Comparison of ENCODE assay signal across 2 cellular contexts in the genomic region with DNA sequence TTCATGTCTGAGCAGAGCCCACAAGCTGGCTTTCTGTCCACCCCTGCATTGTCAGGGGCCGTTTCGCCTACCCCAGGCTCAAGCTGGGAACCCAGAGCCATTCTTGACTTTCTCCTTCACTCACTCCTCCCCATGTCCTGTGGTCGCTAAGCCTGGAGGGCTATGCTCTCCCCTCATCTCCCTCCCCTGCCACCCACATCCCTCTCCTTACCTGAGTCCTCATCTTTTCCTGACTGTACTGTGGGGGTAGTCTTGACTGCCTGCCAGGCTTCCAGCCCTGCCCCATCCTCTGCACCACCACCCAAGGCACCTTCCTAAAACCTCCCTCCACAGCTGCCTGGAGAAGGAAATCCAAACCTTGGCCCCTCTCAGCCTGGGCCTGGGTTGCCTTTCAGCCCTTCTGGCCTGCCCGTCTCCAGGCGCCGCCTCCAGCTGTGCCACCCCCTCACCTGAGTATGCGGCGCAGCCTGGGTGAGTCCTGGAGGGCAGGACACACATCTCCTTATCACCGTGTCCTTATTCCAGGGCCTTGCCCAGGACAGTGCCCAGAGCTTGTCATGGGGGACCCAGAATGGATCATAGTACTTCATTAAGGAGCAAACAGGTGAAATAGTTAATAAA.
TF ChIP-seq lines count a peak whose summit lies in the region.

No MANE protein-coding gene starts in this region.

TF ChIP-seq in GM23338, 12 proteins besides CTCF, POLR2A, EP300 and RAD21:
- no peak for TF ChIP-seq ZNF331 (CRISPR knock-in tag; IDR thresholded peaks at IDR 0.05; ENCODE audit: low read depth)
- TF ChIP-seq EZH2 (IDR thresholded peaks at IDR 0.05; ENCODE audit: low read depth, unreplicated experiment): no peak
- TF ChIP-seq CREB1 (CRISPR knock-in tag; IDR thresholded peaks at IDR 0.05; ENCODE audit: low read depth): no peak
- no peak for TF ChIP-seq STAT1 (IDR thresholded peaks at IDR 0.05; ENCODE audit: unreplicated experiment)
- TF ChIP-seq, protein P1, sequence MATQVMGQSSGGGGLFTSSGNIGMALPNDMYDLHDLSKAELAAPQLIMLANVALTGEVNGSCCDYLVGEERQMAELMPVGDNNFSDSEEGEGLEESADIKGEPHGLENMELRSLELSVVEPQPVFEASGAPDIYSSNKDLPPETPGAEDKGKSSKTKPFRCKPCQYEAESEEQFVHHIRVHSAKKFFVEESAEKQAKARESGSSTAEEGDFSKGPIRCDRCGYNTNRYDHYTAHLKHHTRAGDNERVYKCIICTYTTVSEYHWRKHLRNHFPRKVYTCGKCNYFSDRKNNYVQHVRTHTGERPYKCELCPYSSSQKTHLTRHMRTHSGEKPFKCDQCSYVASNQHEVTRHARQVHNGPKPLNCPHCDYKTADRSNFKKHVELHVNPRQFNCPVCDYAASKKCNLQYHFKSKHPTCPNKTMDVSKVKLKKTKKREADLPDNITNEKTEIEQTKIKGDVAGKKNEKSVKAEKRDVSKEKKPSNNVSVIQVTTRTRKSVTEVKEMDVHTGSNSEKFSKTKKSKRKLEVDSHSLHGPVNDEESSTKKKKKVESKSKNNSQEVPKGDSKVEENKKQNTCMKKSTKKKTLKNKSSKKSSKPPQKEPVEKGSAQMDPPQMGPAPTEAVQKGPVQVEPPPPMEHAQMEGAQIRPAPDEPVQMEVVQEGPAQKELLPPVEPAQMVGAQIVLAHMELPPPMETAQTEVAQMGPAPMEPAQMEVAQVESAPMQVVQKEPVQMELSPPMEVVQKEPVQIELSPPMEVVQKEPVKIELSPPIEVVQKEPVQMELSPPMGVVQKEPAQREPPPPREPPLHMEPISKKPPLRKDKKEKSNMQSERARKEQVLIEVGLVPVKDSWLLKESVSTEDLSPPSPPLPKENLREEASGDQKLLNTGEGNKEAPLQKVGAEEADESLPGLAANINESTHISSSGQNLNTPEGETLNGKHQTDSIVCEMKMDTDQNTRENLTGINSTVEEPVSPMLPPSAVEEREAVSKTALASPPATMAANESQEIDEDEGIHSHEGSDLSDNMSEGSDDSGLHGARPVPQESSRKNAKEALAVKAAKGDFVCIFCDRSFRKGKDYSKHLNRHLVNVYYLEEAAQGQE (IDR thresholded peaks at IDR 0.05; ENCODE audit: unreplicated experiment): no peak
- TF ChIP-seq NANOG (IDR thresholded peaks at IDR 0.05; ENCODE audit: borderline replicate concordance): no peak
- no peak for TF ChIP-seq POLR2AphosphoS5 (IDR thresholded peaks at IDR 0.05; ENCODE audit: low read depth)
- no peak for TF ChIP-seq ZNF462 (CRISPR knock-in tag; IDR thresholded peaks at IDR 0.05)
- no peak for TF ChIP-seq EZH2phosphoT487 (IDR thresholded peaks at IDR 0.05; ENCODE audit: unreplicated experiment)

TF ChIP-seq in HEK293, 187 proteins besides CTCF, POLR2A, EP300 and RAD21:
- no peak for TF ChIP-seq ZNF112 (tag by site-specific recombination; IDR thresholded peaks at IDR 0.05)
- TF ChIP-seq ZFHX2 (tag by site-specific recombination; conservative IDR thresholded peaks at IDR 0.05): peak; percentile 81
- peak; percentile 62 for TF ChIP-seq ZNF398 (tag by site-specific recombination; IDR thresholded peaks at IDR 0.05)
- TF ChIP-seq EGR2 (tag by site-specific recombination; IDR thresholded peaks at IDR 0.05; ENCODE audit: low read depth): peak; percentile 88
